ENCODE assay signal across 8 cellular contexts in genomic region chr17:2089021-2089422, GRCh38. TPM values are rescaled to one million over a fixed set of nuclear protein-coding genes. Genes with fewer than 3 reads are reported as not detected.
DNase-seq lines count a peak whose midpoint lies in the region; ATAC-seq, FAIRE-seq and TF ChIP-seq lines count a peak whose summit lies in the region.

No MANE protein-coding gene starts in this region.

- peaks cover 7% of the 10 kb centered on the region for H3K36me3 ChIP-seq in CD8-positive, alpha-beta T cell (ENCODE audit: insufficient read depth, low read length)
- peaks cover 27% of the 10 kb centered on the region; the same call in 1 of the 2 replicates for H3K36me3 ChIP-seq in Loucy (ENCODE audit: insufficient read depth, low read length)
- H3K36me3 ChIP-seq in skeletal muscle satellite cell (ENCODE audit: insufficient read depth, low read length): no peaks in the 10 kb centered on the region

- FAIRE-seq in D721Med (lab: Jason Lieb, UNC): no peak

- ATAC-seq in CD8-positive, alpha-beta T cell: peak; percentile 13
- peak; percentile 17 for ATAC-seq in GM21447 (IDR thresholded peaks at IDR 0.05; ENCODE audit: unreplicated experiment)

- H3K9me3 Mint-ChIP-seq in CD8-positive, alpha-beta T cell: no peaks in the 10 kb centered on the region

- intact Hi-C loops in CD8-positive, alpha-beta T cell (cut with DNase I, micrococcal nuclease): loop anchor here in 1 of 2 experiments (1.0 kb wide), 1 partner anchor 33 kb away; no protein-coding TSS in a partner anchor
- intact Hi-C loops in dorsolateral prefrontal cortex (cut with DNase I): no loop called here

- no peaks in the 10 kb centered on the region for H3K27me3 Mint-ChIP-seq in CD8-positive, alpha-beta T cell (ENCODE audit: low read depth)

- no peaks in the 10 kb centered on the region for H3K27me3 ChIP-seq in CD8-positive, alpha-beta T cell (ENCODE audit: insufficient read depth, low read length)
- H3K27me3 ChIP-seq in Loucy (ENCODE audit: insufficient read depth, low read length, poor library complexity, severe bottlenecking): no peaks in the 10 kb centered on the region
- no peaks in the 10 kb centered on the region for H3K27me3 ChIP-seq in dorsolateral prefrontal cortex
- no peaks in the 10 kb centered on the region for H3K27me3 ChIP-seq in skeletal muscle satellite cell (ENCODE audit: control insufficient read depth, insufficient read depth, low read length)

- H3K4me2 ChIP-seq in Loucy (ENCODE audit: low read depth, low read length, poor library complexity, severe bottlenecking) (peak overlapping the region; percentile 70), skeletal muscle satellite cell (ENCODE audit: low read length) (peak overlapping the region; percentile 69)

- H3K9ac ChIP-seq in Loucy (ENCODE audit: low read depth, low read length, poor library complexity, severe bottlenecking) (peak overlapping the region; percentile 50), skeletal muscle satellite cell (ENCODE audit: low read depth, low read length) (peak overlapping the region; percentile 35)

- H3K9me2 ChIP-seq in Loucy (replicated peaks; ENCODE audit: low read depth, low read length): no peaks in the 10 kb centered on the region

- peak overlapping the region; percentile 46 for H3K27ac ChIP-seq in CD8-positive, alpha-beta T cell (ENCODE audit: low read depth, low read length)
- peak overlapping the region in 55 of 59 donors; percentile 1 to 89 (median 59) for H3K27ac ChIP-seq in dorsolateral prefrontal cortex

- DNase-seq in CD8-positive, alpha-beta T cell: no peak
- DNase-seq in dorsolateral prefrontal cortex: no peak
- no peak for DNase-seq in D721Med (ENCODE audit: insufficient read length, low spot score)
- DNase-seq in activated gamma-delta T cell (lab: John Stamatoyannopoulos, UW): no peak
- DNase-seq in stimulated activated CD8-positive, alpha-beta memory T cell treated with anti-CD3 and anti-CD28 coated beads, Interleukin-4, amount 100 ng/mL, for 48 hours: no peak

- no peaks in the 10 kb centered on the region for H3F3A ChIP-seq in Loucy (ENCODE audit: low read depth)

- CTCF ChIA-PET in CD8-positive, alpha-beta T cell (lab: Charles Lee): interaction anchor here (0.9 to 3.0 kb wide), 6 partner anchors 31 to 264 kb away, joined by 3 to 18 read pairs (median 3); partner anchors contain the start of gene HIC1

- TF ChIP-seq CTCF in CD8-positive, alpha-beta T cell (IDR thresholded peaks at IDR 0.05): no peak
- no peak for TF ChIP-seq CTCF in Loucy (conservative IDR thresholded peaks at IDR 0.05; ENCODE audit: low read length)
- TF ChIP-seq CTCF in dorsolateral prefrontal cortex (IDR thresholded peaks at IDR 0.05 in 54 of 56, conservative IDR thresholded peaks at IDR 0.05 in 2 of 56; ENCODE audit: low read depth in 1 of 56, partially characterized antibody in 56 of 56): no peak
- TF ChIP-seq CTCF in D721Med (IDR thresholded peaks at IDR 0.05; ENCODE audit: insufficient read depth, missing control alignments): no peak

- peaks cover 55% of the 10 kb centered on the region for H3K4me1 Mint-ChIP-seq in CD8-positive, alpha-beta T cell (ENCODE audit: low read depth)

- peak overlapping the region; percentile 92 for H3K4me3 Mint-ChIP-seq in CD8-positive, alpha-beta T cell

- H3K79me2 ChIP-seq in Loucy (ENCODE audit: insufficient read depth, low read length): no peaks in the 10 kb centered on the region

- H3K36me3 Mint-ChIP-seq in CD8-positive, alpha-beta T cell: peaks cover 49% of the 10 kb centered on the region

- H4K20me1 ChIP-seq in Loucy (ENCODE audit: insufficient read depth, low read length, poor library complexity, severe bottlenecking): no peaks in the 10 kb centered on the region

- H3K4me3 ChIP-seq in CD8-positive, alpha-beta T cell (ENCODE audit: low read depth, low read length): peak overlapping the region; percentile 55
- peak overlapping the region; percentile 51 for H3K4me3 ChIP-seq in Loucy (ENCODE audit: low read length, poor library complexity, severe bottlenecking)
- peak overlapping the region in 43 of 59 donors; percentile 2 to 53 (median 31) for H3K4me3 ChIP-seq in dorsolateral prefrontal cortex
- H3K4me3 ChIP-seq in skeletal muscle satellite cell (ENCODE audit: low read length): no peak overlapping the region

- peak overlapping the region; percentile 93 for H3K27ac Mint-ChIP-seq in CD8-positive, alpha-beta T cell

- peaks cover 36% of the 10 kb centered on the region for H3K4me1 ChIP-seq in CD8-positive, alpha-beta T cell (ENCODE audit: insufficient read depth, low read length)
- peaks cover 70% of the 10 kb centered on the region for H3K4me1 ChIP-seq in Loucy (ENCODE audit: insufficient read depth, low read length, poor library complexity, severe bottlenecking)
- peaks cover 45% of the 10 kb centered on the region for H3K4me1 ChIP-seq in skeletal muscle satellite cell (ENCODE audit: control insufficient read depth, insufficient read depth, low read length)

- no peak overlapping the region for H2AFZ ChIP-seq in Loucy (ENCODE audit: low read length)

- POLR2A ChIA-PET in CD8-positive, alpha-beta T cell (lab: Charles Lee): interaction anchor here (0.5 to 2.7 kb wide), 5 partner anchors 13 to 177 kb away, joined by 3 to 8 read pairs (median 4); no protein-coding TSS in a partner anchor

- no peaks in the 10 kb centered on the region for H3K9me3 ChIP-seq in CD8-positive, alpha-beta T cell (ENCODE audit: low read length)
- no peaks in the 10 kb centered on the region for H3K9me3 ChIP-seq in Loucy (ENCODE audit: insufficient read depth, low read depth, low read length)
- no peaks in the 10 kb centered on the region for H3K9me3 ChIP-seq in skeletal muscle satellite cell (replicated peaks; ENCODE audit: low read length)

RNA-seq across cellular contexts. Expression of gene HIC1, which starts 34.1 kb away (rescaled TPM):
- 10 to 100 TPM; 12.1 to 13.0 TPM for total RNA-seq in CD8-positive, alpha-beta T cell
- 10 to 100 TPM in 18 of 120 experiments, 1 to 10 TPM in 102; 1.6 to 17.4 (median 6.5) TPM for total RNA-seq in dorsolateral prefrontal cortex
- 16.2 and 29.9 TPM in 2 replicates for total RNA-seq in skeletal muscle satellite cell (2012; rRNA removed)

RNA-seq across cellular contexts. Expression of gene OVCA2, which starts 47.2 kb away (rescaled TPM):
- 10 to 100 TPM; 38.7 to 48.2 TPM for total RNA-seq in CD8-positive, alpha-beta T cell
- 10 to 100 TPM in 108 of 120 experiments, 1 to 10 TPM in 12; 6.6 to 29.4 (median 16.4) TPM for total RNA-seq in dorsolateral prefrontal cortex
- total RNA-seq in skeletal muscle satellite cell (2012; rRNA removed): 57.8 and 60.9 TPM in 2 replicates

RNA-seq across cellular contexts. Expression of gene DPH1, which starts 59.1 kb away (rescaled TPM):
- total RNA-seq in CD8-positive, alpha-beta T cell: 100 to 1,000 TPM; 128 to 149 TPM
- total RNA-seq in dorsolateral prefrontal cortex: 100 to 1,000 TPM in 30 of 120 experiments, 10 to 100 TPM in 90; 57.6 to 158 (median 87.2) TPM
- total RNA-seq in skeletal muscle satellite cell (2012; rRNA removed): 22.9 and 30.4 TPM in 2 replicates
